Comparison of ENCODE assay signal across 1 cellular context in genomic region chr2:102359527-102359926, GRCh38.
A peak's percentile ranks its signal among the peaks of the same experiment; 100 is the strongest.
TF ChIP-seq lines count a peak whose summit lies in the region.

No MANE protein-coding gene starts in this region.

TF ChIP-seq in K562, 482 proteins besides CTCF, POLR2A, EP300 and RAD21:
- TF ChIP-seq ETV6 (IDR thresholded peaks at IDR 0.05; ENCODE audit: borderline replicate concordance in 1 of 2, low read depth in 2 of 2, low read length in 1 of 2), result no peak
- TF ChIP-seq ETV6 (CRISPR knock-in tag; IDR thresholded peaks at IDR 0.05; ENCODE audit: borderline replicate concordance), result no peak
- no peak for TF ChIP-seq CEBPG (CRISPR knock-in tag; IDR thresholded peaks at IDR 0.05)
- 0 out of 4 replicates have a peak, but pooled peaks have one; percentile 18 to 34 for TF ChIP-seq CEBPG (tag; conservative IDR thresholded peaks at IDR 0.05 in 1 of 2, IDR thresholded peaks at IDR 0.05 in 1 of 2)
- peak; percentile 73 for TF ChIP-seq CEBPB (tag; IDR thresholded peaks at IDR 0.05)
